Comparison of ENCODE assay signal across 9 cellular contexts in genomic region chr2:60104514-60105501, GRCh38.
A peak's percentile ranks its signal among the peaks of the same experiment; 100 is the strongest.
DNase-seq lines count a peak whose midpoint lies in the region; ATAC-seq lines count a peak whose summit lies in the region.
"Had no signal": no experiment of that assay in that cellular context is flagged by ENCODE, and none has a peak within 500 bp of the region (broad histone marks: within the 10 kb centered on the region; RNA-seq: fewer than 3 reads in every experiment).

No MANE protein-coding gene starts in this region.

- DNase-seq in activated naive CD4-positive, alpha-beta T cell treated with anti-CD3 and anti-CD28 coated beads for 36 hours = peak; percentile 30
- no peak for DNase-seq in activated naive CD4-positive, alpha-beta T cell treated with Interleukin-2 at 50 U/mL for 16 hours
- DNase-seq in activated T-helper 1 cell treated with anti-CD3 and anti-CD28 coated beads, Interleukin-12 subunit alpha, Interleukin-12 subunit beta, Interleukin-2, Interleukin-4 antibody, amounts not matched to agents 30 ng/mL and 10 ng/mL and 1 ng/mL, durations not matched to agents 14 hours and 24 hours and 36 hours (ENCODE audit: low spot score) = no peak
- peak; percentile 76 for DNase-seq in superior temporal gyrus (ENCODE audit: extremely low spot score)
- no peak for DNase-seq in NCI-H226
- no peak for DNase-seq in dermis blood vessel endothelial cell
- DNase-seq in NCI-H1092 treated with DMSO at 0.1 percent for 48 hours (lab: John Stamatoyannopoulos, UW) = no peak
- DNase-seq: left lung had no signal

- peaks cover 3% of the 10 kb centered on the region for H3K27me3 Mint-ChIP-seq in activated naive CD4-positive, alpha-beta T cell treated with anti-CD3 and anti-CD28 coated beads for 36 hours (ENCODE audit: low read depth)
- H3K27me3 Mint-ChIP-seq in activated T-helper 1 cell treated with anti-CD3 and anti-CD28 coated beads, Interleukin-12 subunit alpha, Interleukin-12 subunit beta, Interleukin-2, Interleukin-4 antibody, amounts not matched to agents 30 ng/mL and 10 ng/mL and 1 ng/mL, durations not matched to agents 14 hours and 24 hours and 36 hours (ENCODE audit: insufficient read depth) = peaks cover 2% of the 10 kb centered on the region

- H3K4me1 Mint-ChIP-seq in activated naive CD4-positive, alpha-beta T cell treated with anti-CD3 and anti-CD28 coated beads for 36 hours (ENCODE audit: low read depth) = peaks cover 15% of the 10 kb centered on the region
- peaks cover 12% of the 10 kb centered on the region for H3K4me1 Mint-ChIP-seq in activated T-helper 1 cell treated with anti-CD3 and anti-CD28 coated beads, Interleukin-12 subunit alpha, Interleukin-12 subunit beta, Interleukin-2, Interleukin-4 antibody, amounts not matched to agents 30 ng/mL and 10 ng/mL and 1 ng/mL, durations not matched to agents 14 hours and 24 hours and 36 hours (ENCODE audit: low read depth)

- H3K9me3 Mint-ChIP-seq in activated naive CD4-positive, alpha-beta T cell treated with anti-CD3 and anti-CD28 coated beads for 36 hours = no peaks in the 10 kb centered on the region
- no peaks in the 10 kb centered on the region for H3K9me3 Mint-ChIP-seq in activated T-helper 1 cell treated with anti-CD3 and anti-CD28 coated beads, Interleukin-12 subunit alpha, Interleukin-12 subunit beta, Interleukin-2, Interleukin-4 antibody, amounts not matched to agents 30 ng/mL and 10 ng/mL and 1 ng/mL, durations not matched to agents 14 hours and 24 hours and 36 hours

- no peaks in the 10 kb centered on the region for H3K36me3 Mint-ChIP-seq in activated naive CD4-positive, alpha-beta T cell treated with anti-CD3 and anti-CD28 coated beads for 36 hours (ENCODE audit: low read depth)
- no peaks in the 10 kb centered on the region for H3K36me3 Mint-ChIP-seq in activated T-helper 1 cell treated with anti-CD3 and anti-CD28 coated beads, Interleukin-12 subunit alpha, Interleukin-12 subunit beta, Interleukin-2, Interleukin-4 antibody, amounts not matched to agents 30 ng/mL and 10 ng/mL and 1 ng/mL, durations not matched to agents 14 hours and 24 hours and 36 hours (ENCODE audit: low read depth)

- H3K4me3 Mint-ChIP-seq in activated naive CD4-positive, alpha-beta T cell treated with anti-CD3 and anti-CD28 coated beads for 36 hours = peak overlapping the region; percentile 53
- peak overlapping the region; percentile 11 for H3K4me3 Mint-ChIP-seq in activated T-helper 1 cell treated with anti-CD3 and anti-CD28 coated beads, Interleukin-12 subunit alpha, Interleukin-12 subunit beta, Interleukin-2, Interleukin-4 antibody, amounts not matched to agents 30 ng/mL and 10 ng/mL and 1 ng/mL, durations not matched to agents 14 hours and 24 hours and 36 hours

- intact Hi-C loops in activated naive CD4-positive, alpha-beta T cell treated with anti-CD3 and anti-CD28 coated beads for 36 hours (cut with micrococcal nuclease) = loop anchor here (2.0 to 5.0 kb wide), 2 partner anchors 218 to 452 kb away; no protein-coding TSS in a partner anchor
- intact Hi-C loops in activated T-helper 1 cell treated with anti-CD3 and anti-CD28 coated beads, Interleukin-12 subunit alpha, Interleukin-12 subunit beta, Interleukin-2, Interleukin-4 antibody, amounts not matched to agents 30 ng/mL and 10 ng/mL and 1 ng/mL, durations not matched to agents 14 hours and 24 hours and 36 hours (cut with micrococcal nuclease) = no loop called here

- CTCF ChIA-PET in activated naive CD4-positive, alpha-beta T cell treated with anti-CD3 and anti-CD28 coated beads for 36 hours (lab: Charles Lee) = no interaction called here

- H3K27ac Mint-ChIP-seq in activated naive CD4-positive, alpha-beta T cell treated with anti-CD3 and anti-CD28 coated beads for 36 hours = no peak overlapping the region
- H3K27ac Mint-ChIP-seq in activated T-helper 1 cell treated with anti-CD3 and anti-CD28 coated beads, Interleukin-12 subunit alpha, Interleukin-12 subunit beta, Interleukin-2, Interleukin-4 antibody, amounts not matched to agents 30 ng/mL and 10 ng/mL and 1 ng/mL, durations not matched to agents 14 hours and 24 hours and 36 hours = no peak overlapping the region

- peak; percentile 54 for ATAC-seq in HG03460 (IDR thresholded peaks at IDR 0.05; ENCODE audit: unreplicated experiment)
- ATAC-seq: left lung had no signal

Comparison
In these comparisons a context has a peak if more than half of its experiments do, and no peak if none do; other contexts are left out.
1. DNase-seq: peak in activated naive CD4-positive, alpha-beta T cell treated with anti-CD3 and anti-CD28 coated beads for 36 hours (single experiment) and superior temporal gyrus (single experiment); none in activated naive CD4-positive, alpha-beta T cell treated with Interleukin-2 at 50 U/mL for 16 hours (single experiment), activated T-helper 1 cell treated with anti-CD3 and anti-CD28 coated beads, Interleukin-12 subunit alpha, Interleukin-12 subunit beta, Interleukin-2, Interleukin-4 antibody, amounts not matched to agents 30 ng/mL and 10 ng/mL and 1 ng/mL, durations not matched to agents 14 hours and 24 hours and 36 hours (single experiment), NCI-H226 (single experiment), dermis blood vessel endothelial cell (single experiment) and NCI-H1092 treated with DMSO at 0.1 percent for 48 hours (single experiment).